ENCODE assay signal across 19 cellular contexts in the genomic region with DNA sequence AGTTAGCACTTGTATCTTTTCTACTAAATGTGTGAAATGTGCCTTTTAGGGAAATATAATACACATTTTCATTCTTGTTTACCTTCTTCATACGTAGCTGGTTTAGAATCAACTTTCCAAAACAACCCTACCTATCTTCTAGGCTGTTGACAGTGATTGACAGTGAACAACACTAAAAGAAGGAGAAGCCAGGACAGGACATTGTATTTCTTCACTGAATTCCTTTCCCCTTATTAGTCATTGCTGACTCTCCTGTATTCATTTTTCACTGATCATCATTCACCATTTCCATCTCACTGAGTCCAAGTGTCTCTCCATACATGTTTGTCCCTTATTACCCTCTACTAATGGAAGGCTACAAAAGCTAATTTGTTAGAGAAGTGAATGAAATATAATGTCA.
DNase-seq lines count a peak whose midpoint lies in the region; ATAC-seq, FAIRE-seq and TF ChIP-seq lines count a peak whose summit lies in the region.
"Had no signal": no experiment of that assay in that cellular context is flagged by ENCODE, and none has a peak within 500 bp of the region (broad histone marks: within the 10 kb centered on the region; RNA-seq: fewer than 3 reads in every experiment).

No MANE protein-coding gene starts in this region.

- H3K27ac Mint-ChIP-seq in CD8-positive, alpha-beta memory T cell: no peak overlapping the region

- H3K9ac ChIP-seq in keratinocyte (ENCODE audit: control insufficient read depth, extremely low read depth, insufficient read depth, low read length): no peak overlapping the region

- H4K20me1 ChIP-seq in keratinocyte (ENCODE audit: control insufficient read depth, extremely low read depth, insufficient read depth, low read length): no peaks in the 10 kb centered on the region

- WGBS in A549 (ENCODE audit: missing lambda C conversion rate): 86% methylated on average over 1 of the region's 1 CpG

- peaks cover 0 to 1% (median 0%) of the 10 kb centered on the region in 3 donors for H3K4me1 Mint-ChIP-seq in CD8-positive, alpha-beta memory T cell

- H3K27me3 Mint-ChIP-seq in CD8-positive, alpha-beta memory T cell: peaks cover 0 to 2% of the 10 kb centered on the region in 2 donors

- no peaks in the 10 kb centered on the region for H3K9me1 ChIP-seq in keratinocyte (ENCODE audit: control insufficient read depth, extremely low read depth, insufficient read depth, low read length)

- no peak for TF ChIP-seq POLR2A in A549 (IDR thresholded peaks at IDR 0.05; ENCODE audit: low read length)
- no peak for TF ChIP-seq POLR2A in H54 (IDR thresholded peaks at IDR 0.05; ENCODE audit: low read depth, low read length)

- no peaks in the 10 kb centered on the region for H3K9me3 Mint-ChIP-seq in CD8-positive, alpha-beta memory T cell
- H3K9me3 Mint-ChIP-seq: H9 had no signal

- no peaks in the 10 kb centered on the region for H3K79me2 ChIP-seq in keratinocyte (ENCODE audit: control insufficient read depth, insufficient read depth, low read length)

- DNase-seq in A549 (ENCODE audit: low read depth in 1 of 2, low spot score in 1 of 2) (no peak), H54 (ENCODE audit: insufficient read length, low spot score) (no peak), RWPE2 (ENCODE audit: low spot score) (no peak), keratinocyte (ENCODE audit: low read depth, low spot score) (no peak), NCI-H748 (lab: John Stamatoyannopoulos, UW; ENCODE audit: unreplicated experiment) (no peak), upper lobe of right lung (no peak)
- no peak for DNase-seq in CD8-positive, alpha-beta memory T cell
- DNase-seq: DMS 273 treated with DMSO at 0.1 percent for 48 hours, H9, KG1, MG63, NCI-H1092, NCI-H2081, NCI-H510A treated with DMSO at 0.1 percent for 48 hours, Right ventricle myocardium superior had no signal

- H3K4me3 Mint-ChIP-seq in CD8-positive, alpha-beta memory T cell: no peak overlapping the region
- H3K4me3 Mint-ChIP-seq: H9 had no signal

- TF ChIP-seq EP300 in A549 (IDR thresholded peaks at IDR 0.05): no peak

- CTCF ChIA-PET in A549 (lab: Yijun Ruan, JAX): interaction anchor here (0.9 to 1.5 kb wide), 2 partner anchors 32 to 53 kb away, joined by 3 to 4 read pairs; no protein-coding TSS in a partner anchor
- CTCF ChIA-PET in CD8-positive, alpha-beta memory T cell (lab: Charles Lee): no interaction called here

- POLR2A ChIA-PET in A549 (lab: Yijun Ruan, JAX): no interaction called here
- POLR2A ChIA-PET in CD8-positive, alpha-beta memory T cell (lab: Charles Lee): no interaction called here

- intact Hi-C loops in upper lobe of right lung (cut with DNase I): no loop called here

- H3K27ac ChIP-seq in A549: no peak overlapping the region
- no peak overlapping the region for H3K27ac ChIP-seq in RWPE2 (ENCODE audit: poor library complexity, severe bottlenecking)
- no peak overlapping the region for H3K27ac ChIP-seq in keratinocyte (ENCODE audit: control insufficient read depth, insufficient read depth, low read length)
- H3K27ac ChIP-seq in CD8-positive, alpha-beta memory T cell (ENCODE audit: low read depth, low read length): no peak overlapping the region
- no peak overlapping the region for H3K27ac ChIP-seq in upper lobe of right lung
- H3K27ac ChIP-seq: C4-2B, SK-N-MC had no signal

- H3K4me2 ChIP-seq in A549 (no peak overlapping the region), keratinocyte (ENCODE audit: control insufficient read depth, extremely low read depth, insufficient read depth, low read depth, low read length) (no peak overlapping the region)

- dilution Hi-C loops in keratinocyte (cut with MboI; ENCODE audit: extremely low pct_ligation_motif_present, low sequenced_read_pairs): no loop called here

- peaks cover 5 to 21% (median 11%) of the 10 kb centered on the region in 3 donors for H3K36me3 Mint-ChIP-seq in CD8-positive, alpha-beta memory T cell

- H3K27me3 ChIP-seq in RWPE2 (ENCODE audit: insufficient read depth, poor library complexity, severe bottlenecking): no peaks in the 10 kb centered on the region
- no peaks in the 10 kb centered on the region for H3K27me3 ChIP-seq in keratinocyte (ENCODE audit: control insufficient read depth, extremely low read depth, insufficient read depth, low read length)
- no peaks in the 10 kb centered on the region for H3K27me3 ChIP-seq in CD8-positive, alpha-beta memory T cell (ENCODE audit: insufficient read depth, low read length, poor library complexity, severe bottlenecking)
- H3K27me3 ChIP-seq in upper lobe of right lung: no peaks in the 10 kb centered on the region
- H3K27me3 ChIP-seq: MG63 had no signal

- no peaks in the 10 kb centered on the region for H3K9me3 ChIP-seq in A549
- H3K9me3 ChIP-seq in RWPE2 (ENCODE audit: severe bottlenecking): no peaks in the 10 kb centered on the region
- no peaks in the 10 kb centered on the region for H3K9me3 ChIP-seq in keratinocyte (ENCODE audit: control insufficient read depth, low read depth, low read length)
- H3K9me3 ChIP-seq in CD8-positive, alpha-beta memory T cell (ENCODE audit: low read length): no peaks in the 10 kb centered on the region
- H3K9me3 ChIP-seq in upper lobe of right lung: no peaks in the 10 kb centered on the region
- H3K9me3 ChIP-seq: MG63 had no signal

- no peak for TF ChIP-seq RAD21 in A549 (conservative IDR thresholded peaks at IDR 0.05 in 1 of 2, IDR thresholded peaks at IDR 0.05 in 1 of 2)

- no peak for ATAC-seq in A549
- peak; percentile 77 for ATAC-seq in RWPE2 (ENCODE audit: low read depth)
- ATAC-seq in HG02763 (IDR thresholded peaks at IDR 0.05; ENCODE audit: unreplicated experiment): no peak
- ATAC-seq in upper lobe of right lung: no peak

- H3K4me1 ChIP-seq in A549 (no peaks in the 10 kb centered on the region), RWPE2 (ENCODE audit: insufficient read depth, poor library complexity, severe bottlenecking) (peaks cover 6% of the 10 kb centered on the region), keratinocyte (ENCODE audit: control insufficient read depth, extremely low read depth, insufficient read depth, low read length) (peaks cover 6% of the 10 kb centered on the region), upper lobe of right lung (no peaks in the 10 kb centered on the region)
- no peaks in the 10 kb centered on the region for H3K4me1 ChIP-seq in CD8-positive, alpha-beta memory T cell (ENCODE audit: insufficient read depth, low read length)

- no peak for TF ChIP-seq CTCF in A549 (IDR thresholded peaks at IDR 0.05)
- no peak for TF ChIP-seq CTCF in RWPE2 (IDR thresholded peaks at IDR 0.05; ENCODE audit: poor library complexity, severe bottlenecking)
- no peak for TF ChIP-seq CTCF in keratinocyte (optimal IDR thresholded peaks at IDR 0.05 in 1 of 3, IDR thresholded peaks at IDR 0.05 in 1 of 3, conservative IDR thresholded peaks at IDR 0.05 in 1 of 3; ENCODE audit: extremely low read depth in 1 of 3, insufficient read depth in 2 of 3, low read length in 3 of 3)
- no peak for TF ChIP-seq CTCF in upper lobe of right lung (IDR thresholded peaks at IDR 0.05)

- FAIRE-seq in A549 (lab: Jason Lieb, UNC): peak; percentile 23
- FAIRE-seq in H54 (lab: Jason Lieb, UNC): peak; percentile 80
- peak; percentile 69 for FAIRE-seq in keratinocyte (lab: Jason Lieb, UNC)
- FAIRE-seq: GM19239 had no signal

- no peak overlapping the region for H3K4me3 ChIP-seq in A549
- H3K4me3 ChIP-seq in RWPE2 (ENCODE audit: severe bottlenecking): no peak overlapping the region
- no peak overlapping the region for H3K4me3 ChIP-seq in keratinocyte (ENCODE audit: control insufficient read depth in 2 of 3, extremely low read depth in 1 of 3, insufficient read depth in 2 of 3, low read depth in 1 of 3, low read length in 3 of 3)
- H3K4me3 ChIP-seq in CD8-positive, alpha-beta memory T cell (ENCODE audit: low read length): no peak overlapping the region
- H3K4me3 ChIP-seq in upper lobe of right lung: no peak overlapping the region
- H3K4me3 ChIP-seq: MG63, SK-N-MC had no signal

- no peak overlapping the region for H2AFZ ChIP-seq in keratinocyte (ENCODE audit: control insufficient read depth, low read length)

- no peaks in the 10 kb centered on the region for H3K36me3 ChIP-seq in RWPE2 (ENCODE audit: low read depth)
- H3K36me3 ChIP-seq in keratinocyte (ENCODE audit: control insufficient read depth in 2 of 2, extremely low read depth in 1 of 2, insufficient read depth in 2 of 2, low read length in 2 of 2): no peaks in the 10 kb centered on the region
- H3K36me3 ChIP-seq in CD8-positive, alpha-beta memory T cell (ENCODE audit: insufficient read depth, low read length): no peaks in the 10 kb centered on the region
- H3K36me3 ChIP-seq in upper lobe of right lung: no peaks in the 10 kb centered on the region
- H3K36me3 ChIP-seq: MG63 had no signal

TF ChIP-seq in A549, 52 proteins besides CTCF, POLR2A, EP300 and RAD21 (continues in another document):
- TF ChIP-seq HEYL (CRISPR knock-in tag; IDR thresholded peaks at IDR 0.05): no peak
- TF ChIP-seq HOXB5 (CRISPR knock-in tag; IDR thresholded peaks at IDR 0.05): no peak
- no peak for TF ChIP-seq POLR2AphosphoS2 (conservative IDR thresholded peaks at IDR 0.05; ENCODE audit: low read length)
- no peak for TF ChIP-seq CHD2 (IDR thresholded peaks at IDR 0.05; ENCODE audit: low read length, partially characterized antibody)
- no peak for TF ChIP-seq CEBPB (IDR thresholded peaks at IDR 0.05)
- no peak for TF ChIP-seq ZNF302 (CRISPR knock-in tag; IDR thresholded peaks at IDR 0.05)
- TF ChIP-seq HES2 (IDR thresholded peaks at IDR 0.05): no peak
- TF ChIP-seq NPAS2 (CRISPR knock-in tag; IDR thresholded peaks at IDR 0.05; ENCODE audit: borderline replicate concordance): no peak
- no peak for TF ChIP-seq FOSL2 (IDR thresholded peaks at IDR 0.05)
- TF ChIP-seq FOSL2 (CRISPR knock-in tag; IDR thresholded peaks at IDR 0.05): no peak
- TF ChIP-seq CBX8 (IDR thresholded peaks at IDR 0.05): no peak
- TF ChIP-seq HOXB13 (CRISPR knock-in tag; IDR thresholded peaks at IDR 0.05; ENCODE audit: low read depth): no peak
- TF ChIP-seq SREBF2 (IDR thresholded peaks at IDR 0.05): no peak
- no peak for TF ChIP-seq BCL3 (IDR thresholded peaks at IDR 0.05)
